ENCODE assay signal across 8 cellular contexts in the genomic region with DNA sequence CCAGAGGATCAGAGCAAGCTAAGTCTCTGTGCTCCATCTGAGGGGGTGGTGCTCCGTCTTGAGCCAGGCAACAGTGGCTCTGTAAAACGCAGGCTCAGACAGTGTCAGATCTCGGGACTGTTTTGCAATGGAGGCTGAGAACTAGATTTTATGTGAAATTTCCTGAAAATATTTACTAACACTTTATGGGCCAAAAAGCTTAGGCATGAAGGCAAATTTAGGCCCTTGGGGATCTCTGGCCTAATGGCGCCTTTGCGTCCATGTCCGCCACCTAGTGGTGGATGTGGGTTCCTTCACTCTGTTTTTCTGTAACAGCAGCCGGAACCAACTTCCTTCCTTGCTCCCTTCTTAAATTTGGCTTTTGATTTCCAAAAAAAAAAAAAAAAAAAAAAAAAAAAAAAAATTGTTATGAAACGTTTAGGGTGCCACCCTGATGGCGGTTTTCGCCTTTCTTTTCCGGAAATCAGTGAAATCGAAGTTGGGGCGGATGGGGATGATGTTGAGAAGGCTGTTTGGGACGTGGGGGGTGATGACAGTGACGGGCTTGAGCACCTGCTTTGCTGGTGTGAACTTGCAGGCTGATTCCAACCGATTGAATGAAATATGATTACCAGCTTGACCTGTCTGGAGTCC. TPM values are rescaled to one million over a fixed set of nuclear protein-coding genes. Genes with fewer than 3 reads are reported as not detected.
DNase-seq lines count a peak whose midpoint lies in the region; ATAC-seq and TF ChIP-seq lines count a peak whose summit lies in the region.

No MANE protein-coding gene starts in this region.

- H3K9ac ChIP-seq in trophoblast cell (ENCODE audit: low read length), result no peak overlapping the region

- no peak overlapping the region for H2AFZ ChIP-seq in trophoblast cell (ENCODE audit: insufficient read depth, low read length, poor library complexity)

- H3K14ac ChIP-seq in trophoblast cell (ENCODE audit: low read length), result no peak overlapping the region

- H3K27ac ChIP-seq in foreskin keratinocyte (no peak overlapping the region), trophoblast cell (ENCODE audit: low read depth, low read length) (no peak overlapping the region)

- no peak overlapping the region for H4K12ac ChIP-seq in trophoblast cell (ENCODE audit: low read depth, low read length)

- peaks cover 2% of the 10 kb centered on the region for H3K9me3 ChIP-seq in trophoblast cell (ENCODE audit: insufficient read depth, low read depth, low read length)

- no peak overlapping the region for H4K91ac ChIP-seq in trophoblast cell (ENCODE audit: low read depth, low read length)

- H3K27me3 ChIP-seq in foreskin keratinocyte (no peaks in the 10 kb centered on the region), trophoblast cell (ENCODE audit: insufficient read depth, low read length) (no peaks in the 10 kb centered on the region)

- no peaks in the 10 kb centered on the region for H3K79me1 ChIP-seq in trophoblast cell (ENCODE audit: low read length)

- H3K4ac ChIP-seq in trophoblast cell (ENCODE audit: low read depth, low read length), result no peak overlapping the region

- no peak overlapping the region for H2BK120ac ChIP-seq in trophoblast cell (ENCODE audit: insufficient read depth, low read length, poor library complexity)

- no peak overlapping the region for H3K18ac ChIP-seq in trophoblast cell (ENCODE audit: low read length)

- H3K4me3 ChIP-seq in HFF-Myc (replicated peaks; ENCODE audit: low read depth, low read length) (no peak overlapping the region), trophoblast cell (ENCODE audit: low read depth, low read length) (no peak overlapping the region)

- no peak overlapping the region for H2AK5ac ChIP-seq in trophoblast cell (ENCODE audit: low read length)

- H3K36me3 ChIP-seq in trophoblast cell (ENCODE audit: control insufficient read depth in 1 of 2, insufficient read depth in 2 of 2, low read length in 2 of 2), result no peaks in the 10 kb centered on the region

- H3K23ac ChIP-seq in trophoblast cell (ENCODE audit: low read length), result no peak overlapping the region

- no CpG with 5 or more reads among the region's 16 CpGs for WGBS in trophoblast cell (ENCODE audit: extremely low coverage, insufficient coverage, insufficient read length)

- no peak overlapping the region for H4K8ac ChIP-seq in trophoblast cell (ENCODE audit: low read depth, low read length)

- no peak overlapping the region for H2BK12ac ChIP-seq in trophoblast cell (ENCODE audit: low read length)

- H3K79me2 ChIP-seq in trophoblast cell (ENCODE audit: control insufficient read depth, insufficient read depth, low read length, poor library complexity), result no peaks in the 10 kb centered on the region

- no peaks in the 10 kb centered on the region for H3K4me1 ChIP-seq in foreskin keratinocyte
- H3K4me1 ChIP-seq in trophoblast cell (ENCODE audit: control insufficient read depth in 1 of 2, insufficient read depth in 2 of 2, low read length in 2 of 2), result no peaks in the 10 kb centered on the region

- ATAC-seq in foreskin keratinocyte, result peak; percentile 65

- no peak overlapping the region for H2BK5ac ChIP-seq in trophoblast cell (ENCODE audit: low read depth, low read length, poor library complexity)

- no peak overlapping the region for H3K4me2 ChIP-seq in trophoblast cell (ENCODE audit: low read length)

- DNase-seq in SKM-1 treated with dmso at 0.1 percent for 144 hours (lab: John Stamatoyannopoulos, UW; ENCODE audit: unreplicated experiment) (peak; percentile 15), SKM-1 (lab: John Stamatoyannopoulos, UW; ENCODE audit: unreplicated experiment) (no peak), HFF-Myc (ENCODE audit: extremely low read depth, low read depth) (no peak), NCI-H460 (ENCODE audit: extremely low read depth, low read depth) (peak; percentile 44), activated T-cell treated with anti-CD3 and anti-CD28 coated beads for 48 hours (ENCODE audit: low read depth) (peak; percentile 30), foreskin keratinocyte (peak in 1 of 2 donors; percentile 20), trophoblast cell (peak; percentile 23 to 77), DMS153 (lab: John Stamatoyannopoulos, UW) (no peak)

- TF ChIP-seq CTCF in HFF-Myc (IDR thresholded peaks at IDR 0.05; ENCODE audit: low read depth, low read length, missing control alignments) (peak; percentile 89), foreskin keratinocyte (conservative IDR thresholded peaks at IDR 0.05) (peak; percentile 69)

RNA-seq across cellular contexts. Expression of gene ELAC2, which starts 14.0 kb away (rescaled TPM):
- total RNA-seq in NCI-H460 (2014; rRNA removed; shearing (Covaris generic)), result 75.9 and 78.3 TPM in 2 replicates
- polyA plus RNA-seq in NCI-H460 (2014; cell fraction: nucleus; rRNA removed), result 151 and 153 TPM in 2 replicates
- 67.9 and 71.5 TPM in 2 replicates for total RNA-seq in foreskin keratinocyte
- polyA plus RNA-seq in foreskin keratinocyte, result 50.0 and 54.2 TPM in 2 replicates
- 58.4 and 58.6 TPM in 2 replicates for polyA plus RNA-seq in trophoblast cell (2013)

Comparison
In these comparisons a context has a peak if more than half of its experiments do, and no peak if none do; other contexts are left out.
1. DNase-seq: peak in SKM-1 treated with dmso at 0.1 percent for 144 hours (single experiment), NCI-H460 (single experiment), activated T-cell treated with anti-CD3 and anti-CD28 coated beads for 48 hours (single experiment) and trophoblast cell (2 of 2); none in SKM-1 (single experiment), HFF-Myc (single experiment) and DMS153 (single experiment).